In the genomic region with DNA sequence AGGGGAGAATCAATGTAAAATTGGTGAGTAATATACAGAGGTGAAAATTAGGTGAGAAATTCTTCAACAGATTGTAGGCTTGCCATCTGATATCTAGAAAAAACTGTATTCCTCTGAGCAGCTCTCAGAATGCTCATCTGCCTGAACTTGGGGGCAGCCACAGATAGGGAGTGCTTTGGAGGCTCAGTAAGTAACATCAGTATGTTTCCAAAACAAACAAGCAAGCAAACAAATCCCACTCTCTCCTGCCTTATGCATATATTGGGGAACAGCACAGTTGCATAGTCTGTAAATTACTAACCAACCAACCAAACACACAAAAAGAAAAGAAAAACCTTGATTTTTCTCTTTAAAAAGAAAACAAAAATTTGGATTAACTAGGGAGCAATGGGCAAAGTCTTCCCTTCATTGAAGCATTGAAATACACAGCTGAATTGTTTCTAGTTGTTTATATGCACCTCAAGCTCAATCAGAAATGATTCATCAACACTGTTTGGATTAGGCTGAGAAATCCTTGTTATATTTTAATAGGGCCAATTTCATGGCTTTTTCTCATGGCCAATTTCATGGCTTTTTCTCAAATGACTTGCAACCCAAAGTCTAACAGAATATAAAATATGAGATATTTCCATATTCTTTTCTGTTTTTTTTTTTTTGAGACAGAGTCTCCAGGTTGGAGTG, we compare ENCODE assay signal across 24 cellular contexts.
"Had no signal": no experiment of that assay in that cellular context is flagged by ENCODE, and none has a peak within 500 bp of the region (broad histone marks: within the 10 kb centered on the region; RNA-seq: fewer than 3 reads in every experiment).

No MANE protein-coding gene starts in this region.

- H3K79me2 ChIP-seq: hepatocyte, parathyroid adenoma had no signal

- H3K4me3 Mint-ChIP-seq: dendritic cell treated with granulocyte-macrophage colony-stimulating factor and Interleukin-4, amounts not matched to agents 40 ng/mL and 50 ng/mL, for 4 days; effector memory CD8-positive, alpha-beta T cell; mesothelial cell of epicardium; naive B cell; nephron had no signal

- H3K36me3 ChIP-seq: prostate gland, stomach, thoracic aorta, transverse colon had no signal

- H3K4me3 ChIP-seq: hepatocyte, prostate gland, skin epidermis, stomach, thoracic aorta, transverse colon had no signal

- H3K4me1 Mint-ChIP-seq: mesothelial cell of epicardium had no signal

- H3K36me3 Mint-ChIP-seq: mesothelial cell of epicardium had no signal

- H3K9me3 ChIP-seq: prostate gland, stomach, thoracic aorta, transverse colon had no signal

- H3K27ac Mint-ChIP-seq: dendritic cell treated with granulocyte-macrophage colony-stimulating factor and Interleukin-4, amounts not matched to agents 40 ng/mL and 50 ng/mL, for 4 days; effector memory CD8-positive, alpha-beta T cell; mesothelial cell of epicardium; naive B cell had no signal

- ATAC-seq: effector memory CD8-positive, alpha-beta T cell; left colon; sciatic nerve had no signal

- H3K9ac ChIP-seq: parathyroid adenoma had no signal

- H3K4me2 ChIP-seq: hepatocyte had no signal

- H3K4me1 ChIP-seq: parathyroid adenoma, prostate gland, stomach, transverse colon had no signal

- H3K27me3 ChIP-seq: hepatocyte had no signal

- DNase-seq: cerebellar nuclear complex; effector memory CD8-positive, alpha-beta T cell; erythroblast; foreskin melanocyte; head of caudate nucleus; kidney; left colon; naive B cell; retina; stimulated activated CD4-positive, alpha-beta T cell treated with anti-CD3 and anti-CD28 coated beads, Interleukin-2, amount 100 ng/mL, for 24 hours; stimulated activated CD4-positive, alpha-beta T cell treated with anti-CD3 and anti-CD28 coated beads, Interleukin-4, amount 100 ng/mL, for 4 hours; stimulated activated naive CD4-positive, alpha-beta T cell; stomach; substantia nigra; transverse colon had no signal

- H3K27ac ChIP-seq: hepatocyte, parathyroid adenoma, prostate gland, skin epidermis, stomach, thoracic aorta, transverse colon had no signal

- H3K9me3 Mint-ChIP-seq: effector memory CD8-positive, alpha-beta T cell had no signal
